ENCODE assay signal across 7 cellular contexts in the genomic region with DNA sequence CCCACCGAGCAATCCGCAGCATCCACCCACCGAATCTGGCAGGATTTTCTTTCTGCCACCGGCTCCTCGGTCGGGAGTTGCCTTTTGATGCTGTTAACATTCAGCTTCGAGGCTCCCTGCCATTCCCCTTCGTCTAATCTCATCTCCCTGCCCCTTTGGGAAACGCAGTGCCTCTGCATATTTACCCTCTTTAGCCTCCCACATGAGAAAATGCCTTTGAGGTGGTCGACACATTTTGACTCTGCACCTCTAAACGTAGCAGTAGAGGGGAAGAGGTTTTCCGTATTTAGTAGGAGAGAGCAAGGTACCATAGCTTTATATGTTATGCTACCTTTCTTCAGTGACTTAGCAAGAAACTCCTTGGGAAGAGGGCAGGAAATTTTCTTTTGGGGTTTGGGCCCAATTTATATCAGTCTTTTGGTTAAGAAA. TPM values are rescaled to one million over a fixed set of nuclear protein-coding genes. Genes with fewer than 3 reads are reported as not detected.
DNase-seq lines count a peak whose midpoint lies in the region; ATAC-seq and TF ChIP-seq lines count a peak whose summit lies in the region.

No MANE protein-coding gene starts in this region.

- H3K9me3 Mint-ChIP-seq in neural progenitor cell, result peaks cover 3% of the 10 kb centered on the region

- peaks cover 18% of the 10 kb centered on the region for H3K4me1 Mint-ChIP-seq in neural progenitor cell

- peaks cover 9% of the 10 kb centered on the region for H3K27me3 Mint-ChIP-seq in neural progenitor cell (ENCODE audit: insufficient read depth, low read depth)

- H3K27me3 ChIP-seq in effector memory CD4-positive, alpha-beta T cell (replicated peaks; ENCODE audit: control insufficient read depth, insufficient read depth, low read length, poor library complexity, severe bottlenecking), result no peaks in the 10 kb centered on the region
- no peaks in the 10 kb centered on the region for H3K27me3 ChIP-seq in neural progenitor cell

- no peak for ATAC-seq in HG03175 (IDR thresholded peaks at IDR 0.05; ENCODE audit: unreplicated experiment)

- H3K4me1 ChIP-seq in effector memory CD4-positive, alpha-beta T cell (ENCODE audit: control insufficient read depth, insufficient read depth, low read length, poor library complexity, severe bottlenecking), result peaks cover 18% of the 10 kb centered on the region
- peaks cover 12% of the 10 kb centered on the region for H3K4me1 ChIP-seq in neural progenitor cell

- peaks cover 54% of the 10 kb centered on the region for H4K20me1 ChIP-seq in neural progenitor cell (ENCODE audit: low read depth)

- H3K27ac Mint-ChIP-seq in neural progenitor cell, result peak overlapping the region; percentile 97

- in situ Hi-C loops in GM13976 (cut with MboI; ENCODE audit: low sequenced_read_pairs, unreplicated experiment), result no loop called here

- peak overlapping the region; percentile 99 for H3K4me3 ChIP-seq in effector memory CD4-positive, alpha-beta T cell (ENCODE audit: insufficient read depth, low read depth, low read length, poor library complexity, severe bottlenecking)
- H3K4me3 ChIP-seq in neural progenitor cell, result peak overlapping the region; percentile 99

- H2AFZ ChIP-seq in neural progenitor cell (replicated peaks), result no peak overlapping the region

- POLR2A ChIA-PET in RWPE1 (lab: Yijun Ruan, JAX; ENCODE audit: low non-redundant PET), result interaction anchor here (0.9 kb wide), 1 partner anchor 62 kb away, joined by 3 read pairs; no protein-coding TSS in a partner anchor

- H3K27ac ChIP-seq in RWPE1 (peak overlapping the region; percentile 98), neural progenitor cell (peak overlapping the region; percentile 99)
- peak overlapping the region; percentile 97 for H3K27ac ChIP-seq in effector memory CD4-positive, alpha-beta T cell (ENCODE audit: insufficient read depth, low read length, poor library complexity, severe bottlenecking)

- H3K79me2 ChIP-seq in neural progenitor cell (ENCODE audit: low read depth), result peaks cover 60% of the 10 kb centered on the region

- CTCF ChIA-PET in RWPE1 (lab: Yijun Ruan, JAX), result no interaction called here

- TF ChIP-seq CTCF in GM13976 (IDR thresholded peaks at IDR 0.05; ENCODE audit: borderline replicate concordance, control extremely low read depth, extremely low read depth, insufficient read depth, missing control alignments) (no peak), RWPE1 (conservative IDR thresholded peaks at IDR 0.05; ENCODE audit: low read depth) (no peak), neural progenitor cell (IDR thresholded peaks at IDR 0.05) (no peak)

- no peaks in the 10 kb centered on the region for H3K9me3 ChIP-seq in effector memory CD4-positive, alpha-beta T cell (ENCODE audit: control insufficient read depth, low read length)
- H3K9me3 ChIP-seq in neural progenitor cell (ENCODE audit: low read depth), result no peaks in the 10 kb centered on the region

- intact Hi-C loops in posterior cingulate gyrus (cut with DNase I), result loop anchor here (5.0 to 10.0 kb wide), 3 partner anchors 88 to 192 kb away; a partner anchor contains a TSS

- H3K9ac ChIP-seq in neural progenitor cell, result peak overlapping the region; percentile 98

- H3K4me2 ChIP-seq in neural progenitor cell, result peak overlapping the region; percentile 93

- H3K36me3 ChIP-seq in effector memory CD4-positive, alpha-beta T cell (ENCODE audit: control insufficient read depth, insufficient read depth, low read length), result no peaks in the 10 kb centered on the region
- no peaks in the 10 kb centered on the region for H3K36me3 ChIP-seq in neural progenitor cell

- peaks cover 24% of the 10 kb centered on the region for H3F3A ChIP-seq in neural progenitor cell (ENCODE audit: low read depth)

- H3K36me3 Mint-ChIP-seq in neural progenitor cell, result peaks cover 17% of the 10 kb centered on the region

- H3K4me3 Mint-ChIP-seq in neural progenitor cell, result peak overlapping the region; percentile 96

- DNase-seq in GM13976 (ENCODE audit: low spot score) (peak; percentile 11), RWPE1 (ENCODE audit: low spot score) (no peak), neural progenitor cell (ENCODE audit: low spot score) (no peak), dermis blood vessel endothelial cell (no peak), posterior cingulate gyrus (no peak)
- no peak for DNase-seq in effector memory CD4-positive, alpha-beta T cell

RNA-seq across cellular contexts. Expression of a gene that starts 1.2 kb away (rescaled TPM):
- 177 and 209 TPM in 2 replicates for total RNA-seq in neural progenitor cell (ENCODE audit: low replicate concordance)
- 88.3 and 129 TPM in 2 replicates for total RNA-seq in dermis blood vessel endothelial cell
